1 cellular context compared by ENCODE assay signal in the genomic region with DNA sequence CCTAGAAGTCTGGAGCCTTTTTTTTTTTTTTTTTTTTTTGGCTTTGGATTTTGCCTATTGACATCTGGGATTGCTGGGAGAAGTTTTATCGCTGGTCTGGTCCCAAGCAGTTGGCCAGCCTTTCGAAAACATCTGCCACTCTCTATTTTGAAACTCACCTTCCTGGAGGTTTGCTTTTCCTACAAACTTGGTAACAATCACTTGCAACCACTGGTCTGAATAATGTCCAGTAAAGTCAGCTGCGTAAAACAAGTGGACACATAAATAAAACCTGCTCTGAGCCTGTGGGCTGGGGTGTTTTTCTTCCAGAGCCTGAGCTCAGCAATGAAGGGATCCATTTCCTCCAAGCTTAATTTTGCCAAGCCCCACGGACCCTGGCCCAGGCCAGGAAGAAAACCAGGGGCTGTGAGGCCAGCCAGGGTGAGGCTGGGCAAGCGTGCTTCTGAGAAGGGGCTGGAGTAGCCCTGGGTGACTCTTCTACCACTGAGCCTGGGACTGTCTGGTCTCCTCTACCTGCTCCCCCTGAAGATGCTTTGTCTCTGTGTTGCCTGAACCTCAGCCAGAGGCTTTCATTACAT.
TF ChIP-seq lines count a peak whose summit lies in the region.

No MANE protein-coding gene starts in this region.

TF ChIP-seq in HepG2, 621 proteins besides CTCF, POLR2A, EP300 and RAD21 (continued from another document):
- TF ChIP-seq, protein P1, sequence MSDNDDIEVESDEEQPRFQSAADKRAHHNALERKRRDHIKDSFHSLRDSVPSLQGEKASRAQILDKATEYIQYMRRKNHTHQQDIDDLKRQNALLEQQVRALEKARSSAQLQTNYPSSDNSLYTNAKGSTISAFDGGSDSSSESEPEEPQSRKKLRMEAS (IDR thresholded peaks at IDR 0.05): no peak
- TF ChIP-seq TCF12 (IDR thresholded peaks at IDR 0.05): no peak
- no peak for TF ChIP-seq TCF12 (CRISPR knock-in tag; IDR thresholded peaks at IDR 0.05)
- TF ChIP-seq, protein P2, sequence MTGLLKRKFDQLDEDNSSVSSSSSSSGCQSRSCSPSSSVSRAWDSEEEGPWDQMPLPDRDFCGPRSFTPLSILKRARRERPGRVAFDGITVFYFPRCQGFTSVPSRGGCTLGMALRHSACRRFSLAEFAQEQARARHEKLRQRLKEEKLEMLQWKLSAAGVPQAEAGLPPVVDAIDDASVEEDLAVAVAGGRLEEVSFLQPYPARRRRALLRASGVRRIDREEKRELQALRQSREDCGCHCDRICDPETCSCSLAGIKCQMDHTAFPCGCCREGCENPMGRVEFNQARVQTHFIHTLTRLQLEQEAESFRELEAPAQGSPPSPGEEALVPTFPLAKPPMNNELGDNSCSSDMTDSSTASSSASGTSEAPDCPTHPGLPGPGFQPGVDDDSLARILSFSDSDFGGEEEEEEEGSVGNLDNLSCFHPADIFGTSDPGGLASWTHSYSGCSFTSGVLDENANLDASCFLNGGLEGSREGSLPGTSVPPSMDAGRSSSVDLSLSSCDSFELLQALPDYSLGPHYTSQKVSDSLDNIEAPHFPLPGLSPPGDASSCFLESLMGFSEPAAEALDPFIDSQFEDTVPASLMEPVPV (CRISPR knock-in tag; IDR thresholded peaks at IDR 0.05): no peak
- no peak for TF ChIP-seq DPF2 (CRISPR knock-in tag; IDR thresholded peaks at IDR 0.05; ENCODE audit: borderline replicate concordance, low read depth)
- no peak for TF ChIP-seq TBX2 (CRISPR knock-in tag; IDR thresholded peaks at IDR 0.05; ENCODE audit: borderline replicate concordance)
- TF ChIP-seq RARA (CRISPR knock-in tag; IDR thresholded peaks at IDR 0.05): no peak
- TF ChIP-seq ZNF276 (CRISPR knock-in tag; IDR thresholded peaks at IDR 0.05; ENCODE audit: low read depth): no peak
